Comparison of ENCODE assay signal across 16 cellular contexts in genomic region chr12:53474819-53475218, GRCh38. TPM values are rescaled to one million over a fixed set of nuclear protein-coding genes. Genes with fewer than 3 reads are reported as not detected.
A peak's percentile ranks its signal among the peaks of the same experiment; 100 is the strongest.
DNase-seq lines count a peak whose midpoint lies in the region; ATAC-seq and TF ChIP-seq lines count a peak whose summit lies in the region.
"Had no signal": no experiment of that assay in that cellular context is flagged by ENCODE, and none has a peak within 500 bp of the region (broad histone marks: within the 10 kb centered on the region; RNA-seq: fewer than 3 reads in every experiment).

No MANE protein-coding gene starts in this region.

- H3K36me3 Mint-ChIP-seq in activated T-cell treated with anti-CD3 and anti-CD28 coated beads, Interleukin-2, amount 50 U/mL, for 72 hours (ENCODE audit: insufficient read depth in 2 of 2), result peaks cover 22 to 62% of the 10 kb centered on the region in 2 donors
- H3K36me3 Mint-ChIP-seq in activated CD4-positive, alpha-beta memory T cell treated with anti-CD3 and anti-CD28 coated beads for 36 hours, result peaks cover 75% of the 10 kb centered on the region

- no peak overlapping the region for H3K4me3 ChIP-seq in esophagus muscularis mucosa
- H3K4me3 ChIP-seq: upper lobe of left lung had no signal

- 65% methylated on average over 13 of the region's 13 CpGs for WGBS in esophagus muscularis mucosa

- intact Hi-C loops in activated CD4-positive, alpha-beta memory T cell treated with anti-CD3 and anti-CD28 coated beads for 36 hours (cut with micrococcal nuclease), result loop anchor here (2.0 kb wide), 1 partner anchor 22 kb away; the partner anchor contains the start of gene PCBP2
- intact Hi-C loops in esophagus muscularis mucosa (cut with DNase I), result no loop called here

- H3K9me3 Mint-ChIP-seq in activated T-cell treated with anti-CD3 and anti-CD28 coated beads, Interleukin-2, amount 50 U/mL, for 72 hours, result no peaks in the 10 kb centered on the region
- H3K9me3 Mint-ChIP-seq in activated CD4-positive, alpha-beta memory T cell treated with anti-CD3 and anti-CD28 coated beads for 36 hours, result no peaks in the 10 kb centered on the region

- H3K9me3 ChIP-seq in esophagus muscularis mucosa, result no peaks in the 10 kb centered on the region
- H3K9me3 ChIP-seq: upper lobe of left lung had no signal

- CTCF ChIA-PET in activated CD4-positive, alpha-beta memory T cell treated with anti-CD3 and anti-CD28 coated beads for 36 hours (lab: Charles Lee), result interaction anchor here (0.6 to 2.9 kb wide), 12 partner anchors 10 to 151 kb away, joined by 3 to 19 read pairs (median 4); partner anchors contain the start of gene TARBP2

- H3K27ac Mint-ChIP-seq in activated T-cell treated with anti-CD3 and anti-CD28 coated beads, Interleukin-2, amount 50 U/mL, for 72 hours, result peak overlapping the region; percentile 99
- peak overlapping the region; percentile 94 for H3K27ac Mint-ChIP-seq in activated CD4-positive, alpha-beta memory T cell treated with anti-CD3 and anti-CD28 coated beads for 36 hours

- H3K36me3 ChIP-seq in esophagus muscularis mucosa, result peaks cover 58 to 100% (median 97%) of the 10 kb centered on the region in 4 donors

- no peaks in the 10 kb centered on the region for H3K27me3 ChIP-seq in esophagus muscularis mucosa
- H3K27me3 ChIP-seq: upper lobe of left lung had no signal

- H3K27ac ChIP-seq in esophagus muscularis mucosa (replicated peaks in 1 of 4) (peak overlapping the region in 3 of 4 donors; percentile 12 to 55 (median 21)), substantia nigra (ENCODE audit: low read depth, low read length, poor library complexity, severe bottlenecking) (peak overlapping the region; percentile 45)

- H3K4me1 Mint-ChIP-seq in activated T-cell treated with anti-CD3 and anti-CD28 coated beads, Interleukin-2, amount 50 U/mL, for 72 hours (ENCODE audit: low read depth), result peaks cover 72% of the 10 kb centered on the region
- peaks cover 69% of the 10 kb centered on the region for H3K4me1 Mint-ChIP-seq in activated CD4-positive, alpha-beta memory T cell treated with anti-CD3 and anti-CD28 coated beads for 36 hours (ENCODE audit: low read depth)

- POLR2A ChIA-PET in activated CD4-positive, alpha-beta memory T cell treated with anti-CD3 and anti-CD28 coated beads for 36 hours (lab: Charles Lee), result interaction anchor here (1.2 to 7.7 kb wide), 7 partner anchors 8 to 150 kb away, joined by 3 to 53 read pairs (median 8); partner anchors contain the start of gene PRR13

- TF ChIP-seq POLR2A in esophagus muscularis mucosa (IDR thresholded peaks at IDR 0.05; ENCODE audit: low read depth), result no peak

- peak; percentile 20 to 32 for ATAC-seq in activated T-cell treated with anti-CD3 and anti-CD28 coated beads, Interleukin-2, amount 50 U/mL, for 72 hours (replicated peaks in 1 of 2)

- no peak for TF ChIP-seq CTCF in esophagus muscularis mucosa (IDR thresholded peaks at IDR 0.05)

- H3K4me1 ChIP-seq in esophagus muscularis mucosa, result peaks cover 53 to 87% (median 73%) of the 10 kb centered on the region in 4 donors

- TF ChIP-seq EP300 in esophagus muscularis mucosa (IDR thresholded peaks at IDR 0.05), result no peak

- no peak for DNase-seq in activated T-cell treated with anti-CD3 and anti-CD28 coated beads, Interleukin-2, amount 50 U/mL, for 72 hours
- no peak for DNase-seq in activated T-cell treated with anti-CD3 and anti-CD28 coated beads, Interleukin-2, amount 50 U/mL, for 1 hour
- DNase-seq in activated CD4-positive, alpha-beta memory T cell treated with anti-CD3 and anti-CD28 coated beads for 36 hours, result no peak
- no peak for DNase-seq in esophagus muscularis mucosa (ENCODE audit: extremely low spot score)
- DNase-seq in substantia nigra (lab: John Stamatoyannopoulos, UW), result no peak
- no peak for DNase-seq in NCI-H1436 (lab: John Stamatoyannopoulos, UW)
- DNase-seq in GM03348 (ENCODE audit: low spot score), result no peak
- no peak for DNase-seq in stimulated activated CD4-positive, alpha-beta T cell treated with anti-CD3 and anti-CD28 coated beads, Interleukin-4, amount 100 ng/mL, for 1 hour
- DNase-seq: NCI-H2171 treated with DMSO at 0.1 percent for 48 hours, right cardiac atrium, SW 1271 had no signal

- H3K27me3 Mint-ChIP-seq in activated T-cell treated with anti-CD3 and anti-CD28 coated beads, Interleukin-2, amount 50 U/mL, for 72 hours (ENCODE audit: low read depth), result no peaks in the 10 kb centered on the region
- no peaks in the 10 kb centered on the region for H3K27me3 Mint-ChIP-seq in activated CD4-positive, alpha-beta memory T cell treated with anti-CD3 and anti-CD28 coated beads for 36 hours

- peak overlapping the region; percentile 18 to 80 for H3K4me3 Mint-ChIP-seq in activated T-cell treated with anti-CD3 and anti-CD28 coated beads, Interleukin-2, amount 50 U/mL, for 72 hours
- peak overlapping the region; percentile 45 for H3K4me3 Mint-ChIP-seq in activated CD4-positive, alpha-beta memory T cell treated with anti-CD3 and anti-CD28 coated beads for 36 hours

RNA-seq across cellular contexts. Expression of gene PCBP2, which starts 22.9 kb away (rescaled TPM):
- total RNA-seq in activated T-cell treated with anti-CD3 and anti-CD28 coated beads, Interleukin-2, amount 50 U/mL, for 72 hours, result 1,000 to 10,000 TPM; 1,155 to 1,265 TPM
- 100 to 1,000 TPM; 897 to 926 TPM for total RNA-seq in activated CD4-positive, alpha-beta memory T cell treated with anti-CD3 and anti-CD28 coated beads for 36 hours
- total RNA-seq in esophagus muscularis mucosa, result 100 to 1,000 TPM; 275 to 374 (median 365) TPM

RNA-seq across cellular contexts. Expression of gene MAP3K12, which starts 24.4 kb away (rescaled TPM):
- 10 to 100 TPM; 18.8 to 23.7 TPM for total RNA-seq in activated T-cell treated with anti-CD3 and anti-CD28 coated beads, Interleukin-2, amount 50 U/mL, for 72 hours
- 10 to 100 TPM; 13.0 to 14.7 TPM for total RNA-seq in activated CD4-positive, alpha-beta memory T cell treated with anti-CD3 and anti-CD28 coated beads for 36 hours
- 10 to 100 TPM; 12.6 to 20.1 (median 18.9) TPM for total RNA-seq in esophagus muscularis mucosa

RNA-seq across cellular contexts. Expression of gene TARBP2, which starts 26.3 kb away (rescaled TPM):
- 10 to 100 TPM; 37.7 to 40.7 TPM for total RNA-seq in activated T-cell treated with anti-CD3 and anti-CD28 coated beads, Interleukin-2, amount 50 U/mL, for 72 hours
- total RNA-seq in activated CD4-positive, alpha-beta memory T cell treated with anti-CD3 and anti-CD28 coated beads for 36 hours, result 10 to 100 TPM; 27.5 to 29.7 TPM
- total RNA-seq in esophagus muscularis mucosa, result 10 to 100 TPM; 12.7 to 16.6 (median 12.9) TPM

RNA-seq across cellular contexts. Expression of gene NPFF, which starts 32.5 kb away (rescaled TPM):
- total RNA-seq in activated T-cell treated with anti-CD3 and anti-CD28 coated beads, Interleukin-2, amount 50 U/mL, for 72 hours, result 1 to 10 TPM in 1 of 2 donors, not detected in 1; 1.3 TPM
- under 1 TPM in 1 of 2 experiments, not detected in 1; 0.58 TPM for total RNA-seq in activated CD4-positive, alpha-beta memory T cell treated with anti-CD3 and anti-CD28 coated beads for 36 hours
- not detected for total RNA-seq in esophagus muscularis mucosa
- total RNA-seq: activated CD8-positive, alpha-beta memory T cell treated with anti-CD3 and anti-CD28 coated beads for 36 hours; bronchial epithelial cell; fibroblast of lung; mucosa of gallbladder; right cardiac atrium had no signal

RNA-seq across cellular contexts. Expression of gene PRR13, which starts 33.3 kb away (rescaled TPM):
- total RNA-seq in activated T-cell treated with anti-CD3 and anti-CD28 coated beads, Interleukin-2, amount 50 U/mL, for 72 hours, result 100 to 1,000 TPM; 109 to 145 TPM
- 100 to 1,000 TPM; 218 to 221 TPM for total RNA-seq in activated CD4-positive, alpha-beta memory T cell treated with anti-CD3 and anti-CD28 coated beads for 36 hours
- total RNA-seq in esophagus muscularis mucosa, result 10 to 100 TPM; 47.8 to 77.6 (median 65.3) TPM
